Comparison of ENCODE assay signal across 17 cellular contexts in genomic region chr11:115644846-115645245, GRCh38.
"Had no signal": no experiment of that assay in that cellular context is flagged by ENCODE, and none has a peak within 500 bp of the region (broad histone marks: within the 10 kb centered on the region; RNA-seq: fewer than 3 reads in every experiment).

No MANE protein-coding gene starts in this region.

- DNase-seq: activated CD4-positive, alpha-beta T cell treated with anti-CD3 and anti-CD28 coated beads, Interleukin-2, amount 50 U/mL, for 4 hours; activated CD4-positive, CD25-positive, alpha-beta regulatory T cell treated with anti-CD3 and anti-CD28 coated beads, Interleukin-2, amount 50 U/mL, for 72 hours; activated naive CD4-positive, alpha-beta T cell; activated naive CD8-positive, alpha-beta T cell treated with anti-CD3 and anti-CD28 coated beads, Interleukin-2, amount 10 ng/mL, durations not matched to agents 7 days and 5 days; activated T-cell treated with anti-CD3 and anti-CD28 coated beads for 4 hours; aorta; erythroblast; kidney; mucosa of descending colon; naive thymus-derived CD8-positive, alpha-beta T cell; stimulated activated CD4-positive, alpha-beta T cell treated with anti-CD3 and anti-CD28 coated beads, Interleukin-2, amount 100 ng/mL, for 48 hours; stimulated activated naive B cell treated with anti-CD40 and anti-IgM and Interleukin-4, amounts not matched to agents 10 μg/mL and 1 μg/mL and 100 μg/mL, for 72 hours; thyroid gland; uterus had no signal

- H3K4me3 Mint-ChIP-seq: activated naive CD8-positive, alpha-beta T cell treated with anti-CD3 and anti-CD28 coated beads, Interleukin-2, amount 10 ng/mL, durations not matched to agents 7 days and 5 days; naive thymus-derived CD8-positive, alpha-beta T cell; stimulated activated naive B cell treated with anti-CD40 and anti-IgM and Interleukin-4, amounts not matched to agents 10 μg/mL and 1 μg/mL and 100 μg/mL, for 72 hours; T-helper 2 cell treated with Interferon-gamma antibody and Interleukin-4, amounts not matched to agents 5 μg/mL and 100 μg/mL, for 36 hours had no signal

- H3K4me1 Mint-ChIP-seq: activated naive CD8-positive, alpha-beta T cell treated with anti-CD3 and anti-CD28 coated beads, Interleukin-2, amount 10 ng/mL, durations not matched to agents 7 days and 5 days; stimulated activated naive B cell treated with anti-CD40 and anti-IgM and Interleukin-4, amounts not matched to agents 10 μg/mL and 1 μg/mL and 100 μg/mL, for 72 hours had no signal

- H3K4me3 ChIP-seq: cardiac muscle cell, left ventricle myocardium inferior, mucosa of descending colon, thyroid gland, uterus had no signal

- H3K27me3 Mint-ChIP-seq: activated naive CD8-positive, alpha-beta T cell treated with anti-CD3 and anti-CD28 coated beads, Interleukin-2, amount 10 ng/mL, durations not matched to agents 7 days and 5 days had no signal

- H3K9me3 Mint-ChIP-seq: activated naive CD8-positive, alpha-beta T cell treated with anti-CD3 and anti-CD28 coated beads, Interleukin-2, amount 10 ng/mL, durations not matched to agents 7 days and 5 days; T-helper 2 cell treated with Interferon-gamma antibody and Interleukin-4, amounts not matched to agents 5 μg/mL and 100 μg/mL, for 36 hours had no signal

- H3K36me3 ChIP-seq: cardiac muscle cell, left ventricle myocardium inferior, thyroid gland, uterus had no signal

- H3K36me3 Mint-ChIP-seq: activated naive CD8-positive, alpha-beta T cell treated with anti-CD3 and anti-CD28 coated beads, Interleukin-2, amount 10 ng/mL, durations not matched to agents 7 days and 5 days; stimulated activated naive B cell treated with anti-CD40 and anti-IgM and Interleukin-4, amounts not matched to agents 10 μg/mL and 1 μg/mL and 100 μg/mL, for 72 hours had no signal

- ATAC-seq: mucosa of descending colon; naive thymus-derived CD8-positive, alpha-beta T cell; stimulated activated naive B cell treated with anti-CD40 and anti-IgM and Interleukin-4, amounts not matched to agents 10 μg/mL and 1 μg/mL and 100 μg/mL, for 72 hours had no signal

- H3K4me1 ChIP-seq: left ventricle myocardium inferior, uterus had no signal

- H3K27ac Mint-ChIP-seq: activated naive CD8-positive, alpha-beta T cell treated with anti-CD3 and anti-CD28 coated beads, Interleukin-2, amount 10 ng/mL, durations not matched to agents 7 days and 5 days; naive thymus-derived CD8-positive, alpha-beta T cell; stimulated activated naive B cell treated with anti-CD40 and anti-IgM and Interleukin-4, amounts not matched to agents 10 μg/mL and 1 μg/mL and 100 μg/mL, for 72 hours; T-helper 2 cell treated with Interferon-gamma antibody and Interleukin-4, amounts not matched to agents 5 μg/mL and 100 μg/mL, for 36 hours had no signal

- H3K27me3 ChIP-seq: cardiac muscle cell, thyroid gland, uterus had no signal

- H3K9me3 ChIP-seq: left ventricle myocardium inferior, mucosa of descending colon, thyroid gland, uterus had no signal
